Comparison of ENCODE assay signal across 21 cellular contexts in the genomic region with DNA sequence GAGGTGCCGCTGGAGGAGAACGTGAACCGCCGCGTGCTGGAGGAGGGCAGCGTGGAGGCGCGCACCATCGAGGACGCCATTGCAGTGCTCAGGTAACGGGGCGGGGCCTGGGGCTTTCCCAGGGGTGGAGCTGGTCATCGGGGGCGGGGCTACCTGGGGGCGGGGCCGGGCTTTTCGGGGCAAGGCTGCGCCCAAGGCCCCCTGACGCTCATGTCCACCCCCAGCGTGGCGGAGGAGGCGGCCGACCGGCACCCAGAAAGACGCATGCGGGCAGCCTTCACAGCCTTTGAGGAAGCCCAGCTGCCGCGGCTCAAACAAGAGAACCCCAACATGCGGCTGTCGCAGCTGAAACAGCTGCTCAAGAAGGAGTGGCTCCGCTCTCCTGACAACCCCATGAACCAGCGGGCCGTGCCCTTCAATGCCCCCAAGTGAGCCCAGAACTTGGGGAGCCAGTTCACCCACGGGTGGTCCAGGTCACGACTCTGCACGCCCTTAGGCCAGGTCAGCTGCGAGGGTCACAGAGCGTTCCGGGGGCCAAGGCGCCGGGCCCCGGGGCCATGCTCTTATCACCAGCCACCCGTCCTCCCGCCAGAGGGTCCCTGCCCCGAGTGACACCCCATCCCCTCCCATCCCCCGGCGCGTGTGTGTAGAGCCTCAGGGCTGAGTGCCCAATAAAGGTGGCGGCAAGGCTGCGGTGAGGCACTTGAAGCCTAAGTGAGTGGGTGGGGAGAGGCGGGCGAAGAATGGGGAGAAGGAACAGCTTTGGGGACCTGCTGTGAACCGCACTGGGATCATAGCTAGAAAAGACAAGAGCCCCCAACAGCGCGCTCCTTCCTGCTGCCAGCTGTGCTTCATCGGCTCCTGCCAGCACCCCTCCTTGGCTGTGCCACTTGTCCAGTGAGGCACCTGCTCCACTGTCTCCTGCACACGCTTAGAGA. TPM values are rescaled to one million over a fixed set of nuclear protein-coding genes. Genes with fewer than 3 reads are reported as not detected.
DNase-seq lines count a peak whose midpoint lies in the region; FAIRE-seq and TF ChIP-seq lines count a peak whose summit lies in the region.
"Had no signal": no experiment of that assay in that cellular context is flagged by ENCODE, and none has a peak within 500 bp of the region (broad histone marks: within the 10 kb centered on the region; RNA-seq: fewer than 3 reads in every experiment).

No MANE protein-coding gene starts in this region.

- H3K27me3 ChIP-seq in H7 (ENCODE audit: control insufficient read depth, insufficient read depth, low read length) (no peaks in the 10 kb centered on the region; the same call in 1 of the 2 replicates), endothelial cell of umbilical vein (ENCODE audit: control insufficient read depth in 2 of 2, insufficient read depth in 2 of 2, low read length in 2 of 2) (peaks cover 0 to under 1% of the 10 kb centered on the region in 2 experiments), sigmoid colon (peaks cover 0 to 2% (median 0%) of the 10 kb centered on the region in 3 donors), hepatocyte (no peaks in the 10 kb centered on the region)
- H3K27me3 ChIP-seq: gastrocnemius medialis had no signal

- H3K36me3 ChIP-seq in H7 (replicated peaks; ENCODE audit: control insufficient read depth, insufficient read depth, low read length) (peaks cover 2% of the 10 kb centered on the region), OCI-LY7 (ENCODE audit: insufficient read depth, low read length) (peaks cover 44% of the 10 kb centered on the region), endothelial cell of umbilical vein (ENCODE audit: control insufficient read depth in 2 of 2, extremely low read depth in 1 of 2, insufficient read depth in 2 of 2, low read length in 2 of 2) (peaks cover 3 to 9% of the 10 kb centered on the region in 2 experiments), sigmoid colon (peaks cover 0 to 29% (median 5%) of the 10 kb centered on the region in 4 donors), hepatocyte (replicated peaks; ENCODE audit: insufficient read depth, low read depth) (no peaks in the 10 kb centered on the region)

- TF ChIP-seq CTCF in OCI-LY7 (conservative IDR thresholded peaks at IDR 0.05; ENCODE audit: low read length) = no peak
- TF ChIP-seq CTCF in endothelial cell of umbilical vein (IDR thresholded peaks at IDR 0.05; ENCODE audit: extremely low read depth in 1 of 2, insufficient read depth in 1 of 2, low read depth in 1 of 2, low read length in 2 of 2) = no peak
- no peak for TF ChIP-seq CTCF in sigmoid colon (IDR thresholded peaks at IDR 0.05)
- no peak for TF ChIP-seq CTCF in hepatocyte (IDR thresholded peaks at IDR 0.05; ENCODE audit: poor library complexity)

- BruUV-seq in OCI-LY7 (replicated peaks; lab: Mats Ljungman, UMichigan) (TSS peak; percentile 98), endothelial cell of umbilical vein (replicated peaks; lab: Mats Ljungman, UMichigan) (TSS peak; percentile 86)

- H3K4me2 ChIP-seq in OCI-LY7 (ENCODE audit: low read length) (no peak overlapping the region), endothelial cell of umbilical vein (ENCODE audit: insufficient read depth, low read length) (no peak overlapping the region), hepatocyte (no peak overlapping the region)
- H3K4me2 ChIP-seq: BLaER1 treated with 17β-estradiol and CSF1 and Interleukin-3, amounts not matched to agents 10 nM and 100 nM had no signal

- DNase-seq in H7 (peak; percentile 95), OCI-LY7 (ENCODE audit: low spot score) (no peak), endothelial cell of umbilical vein (ENCODE audit: low read depth, low spot score) (no peak), sigmoid colon (no peak), T-helper 9 cell (no peak), hepatocyte (ENCODE audit: low spot score) (no peak)
- no peak for DNase-seq in activated CD4-positive, alpha-beta T cell treated with anti-CD3 and anti-CD28 coated beads, Interleukin-2, amount 10 ng/mL, durations not matched to agents 7 days and 5 days
- DNase-seq: activated CD8-positive, alpha-beta T cell treated with anti-CD3 and anti-CD28 coated beads, Interleukin-2, amount 10 ng/mL, durations not matched to agents 7 days and 5 days; activated T-cell treated with anti-CD3 and anti-CD28 coated beads, Interleukin-2, amount 50 U/mL, for 48 hours; gastrocnemius medialis; GDM1; left lung; NCI-H146; stimulated activated CD4-positive, alpha-beta T cell treated with anti-CD3 and anti-CD28 coated beads, Interleukin-2, amount 100 ng/mL, for 48 hours; WERI-Rb-1 had no signal

- no peak for FAIRE-seq in endothelial cell of umbilical vein (lab: Jason Lieb, UNC)
- FAIRE-seq: GM12891, HTR-8/SVneo had no signal

- H2AFZ ChIP-seq in OCI-LY7 (ENCODE audit: low read length) (no peak overlapping the region), endothelial cell of umbilical vein (ENCODE audit: low read depth, low read length) (no peak overlapping the region), hepatocyte (no peak overlapping the region)

- dilution Hi-C loops in endothelial cell of umbilical vein (cut with MboI; ENCODE audit: extremely low pct_ligation_motif_present, low sequenced_read_pairs) = no loop called here

- peaks cover 19% of the 10 kb centered on the region for H3K4me1 Mint-ChIP-seq in activated CD4-positive, alpha-beta T cell treated with anti-CD3 and anti-CD28 coated beads, Interleukin-2, amount 10 ng/mL, durations not matched to agents 7 days and 5 days

- H3K27ac ChIP-seq in OCI-LY7 (ENCODE audit: low read depth, low read length, poor library complexity, severe bottlenecking) = no peak overlapping the region
- no peak overlapping the region for H3K27ac ChIP-seq in endothelial cell of umbilical vein (ENCODE audit: insufficient read depth, low read depth, low read length)
- peak overlapping the region in 3 of 4 donors; percentile 5 to 55 (median 49) for H3K27ac ChIP-seq in sigmoid colon
- H3K27ac ChIP-seq in hepatocyte = no peak overlapping the region
- H3K27ac ChIP-seq: BLaER1 treated with 17β-estradiol and CSF1 and Interleukin-3, amounts not matched to agents 10 nM and 100 nM; gastrocnemius medialis; left lung; neutrophil; WERI-Rb-1 had no signal

- no peaks in the 10 kb centered on the region for H3K9me3 Mint-ChIP-seq in activated CD4-positive, alpha-beta T cell treated with anti-CD3 and anti-CD28 coated beads, Interleukin-2, amount 10 ng/mL, durations not matched to agents 7 days and 5 days
- H3K9me3 Mint-ChIP-seq: activated naive CD4-positive, alpha-beta T cell treated with anti-CD3 and anti-CD28 coated beads, Interleukin-2, amount 50 U/mL, for 24 hours had no signal

- H3K9me2 ChIP-seq in OCI-LY7 (ENCODE audit: insufficient read depth, low read length) (no peaks in the 10 kb centered on the region), hepatocyte (replicated peaks; ENCODE audit: insufficient read depth) (no peaks in the 10 kb centered on the region)

- no peak overlapping the region for H3K27ac Mint-ChIP-seq in activated CD4-positive, alpha-beta T cell treated with anti-CD3 and anti-CD28 coated beads, Interleukin-2, amount 10 ng/mL, durations not matched to agents 7 days and 5 days
- H3K27ac Mint-ChIP-seq: activated CD8-positive, alpha-beta T cell treated with anti-CD3 and anti-CD28 coated beads, Interleukin-2, amount 10 ng/mL, durations not matched to agents 7 days and 5 days; activated naive CD4-positive, alpha-beta T cell treated with anti-CD3 and anti-CD28 coated beads, Interleukin-2, amount 50 U/mL, for 24 hours had no signal

- no peak overlapping the region for H3K4me3 Mint-ChIP-seq in activated CD4-positive, alpha-beta T cell treated with anti-CD3 and anti-CD28 coated beads, Interleukin-2, amount 10 ng/mL, durations not matched to agents 7 days and 5 days
- H3K4me3 Mint-ChIP-seq: activated CD8-positive, alpha-beta T cell treated with anti-CD3 and anti-CD28 coated beads, Interleukin-2, amount 10 ng/mL, durations not matched to agents 7 days and 5 days; activated naive CD4-positive, alpha-beta T cell treated with anti-CD3 and anti-CD28 coated beads, Interleukin-2, amount 50 U/mL, for 24 hours had no signal

- POLR2A ChIA-PET in OCI-LY7 (lab: Charles Lee) = interaction anchor here (0.6 kb wide), 1 partner anchor 11 kb away, joined by 3 read pairs; no protein-coding TSS in a partner anchor
- POLR2A ChIA-PET in endothelial cell of umbilical vein (lab: Charles Lee) = interaction anchor here (0.5 kb wide), 1 partner anchor 122 kb away, joined by 3 read pairs; no protein-coding TSS in a partner anchor
- POLR2A ChIA-PET in activated CD4-positive, alpha-beta T cell treated with anti-CD3 and anti-CD28 coated beads, Interleukin-2, amount 10 ng/mL, durations not matched to agents 7 days and 5 days (lab: Charles Lee) = no interaction called here

- H4K20me1 ChIP-seq in OCI-LY7 (ENCODE audit: insufficient read depth, low read length) (no peaks in the 10 kb centered on the region), endothelial cell of umbilical vein (replicated peaks; ENCODE audit: control insufficient read depth, extremely low read depth, insufficient read depth, low read length) (no peaks in the 10 kb centered on the region), hepatocyte (ENCODE audit: insufficient read depth, poor library complexity, severe bottlenecking) (no peaks in the 10 kb centered on the region)

- intact Hi-C loops in OCI-LY7 (cut with micrococcal nuclease; ENCODE audit: unreplicated experiment) (loop anchor here (10.0 kb wide), 1 partner anchor 151 kb away; a partner anchor contains a TSS), endothelial cell of umbilical vein (cut with micrococcal nuclease) (no loop called here), sigmoid colon (cut with DNase I) (no loop called here)

- CTCF ChIA-PET in OCI-LY7 (lab: Charles Lee; ENCODE audit: unreplicated experiment) = interaction anchor here (0.6 kb wide), 1 partner anchor 357 kb away, joined by 3 read pairs; no protein-coding TSS in a partner anchor
- CTCF ChIA-PET in endothelial cell of umbilical vein (lab: Charles Lee) = interaction anchor here (1.1 to 3.0 kb wide), 4 partner anchors 11 to 54 kb away, joined by 3 to 26 read pairs (median 4); a partner anchor contains a TSS
- CTCF ChIA-PET in activated CD4-positive, alpha-beta T cell treated with anti-CD3 and anti-CD28 coated beads, Interleukin-2, amount 10 ng/mL, durations not matched to agents 7 days and 5 days (lab: Charles Lee) = interaction anchor here (1.2 to 6.8 kb wide), 3 partner anchors 10 to 84 kb away, joined by 3 to 44 read pairs (median 5); a partner anchor contains a TSS

- no peak for TF ChIP-seq EP300 in sigmoid colon (IDR thresholded peaks at IDR 0.05)

- no peak for TF ChIP-seq POLR2A in endothelial cell of umbilical vein (IDR thresholded peaks at IDR 0.05; ENCODE audit: low read depth, low read length)
- TF ChIP-seq POLR2A in sigmoid colon (IDR thresholded peaks at IDR 0.05) = no peak

- H3K4me1 ChIP-seq in OCI-LY7 (ENCODE audit: insufficient read depth, low read length, poor library complexity, severe bottlenecking) (peaks cover 13% of the 10 kb centered on the region), endothelial cell of umbilical vein (ENCODE audit: control insufficient read depth, extremely low read depth, insufficient read depth, low read length) (peaks cover 4% of the 10 kb centered on the region), sigmoid colon (peaks cover 0 to 29% (median 27%) of the 10 kb centered on the region in 4 donors), hepatocyte (ENCODE audit: insufficient read depth) (peaks cover 5% of the 10 kb centered on the region)

- H3K9me3 ChIP-seq in OCI-LY7 (ENCODE audit: low read length) (no peaks in the 10 kb centered on the region), endothelial cell of umbilical vein (replicated peaks; ENCODE audit: control insufficient read depth, insufficient read depth, low read length) (no peaks in the 10 kb centered on the region), sigmoid colon (no peaks in the 10 kb centered on the region), hepatocyte (ENCODE audit: low read depth) (no peaks in the 10 kb centered on the region)
- H3K9me3 ChIP-seq: BLaER1 treated with 17β-estradiol and CSF1 and Interleukin-3, amounts not matched to agents 10 nM and 100 nM; gastrocnemius medialis; left lung; neutrophil had no signal

- H3K4me3 ChIP-seq in H7 (ENCODE audit: insufficient read depth, low read depth, low read length) = peak overlapping the region; percentile 46
- no peak overlapping the region for H3K4me3 ChIP-seq in OCI-LY7 (ENCODE audit: low read depth, low read length, poor library complexity, severe bottlenecking)
- no peak overlapping the region for H3K4me3 ChIP-seq in endothelial cell of umbilical vein (replicated peaks in 1 of 3; ENCODE audit: insufficient read depth in 1 of 3, low read depth in 1 of 3, low read length in 3 of 3)
- no peak overlapping the region for H3K4me3 ChIP-seq in sigmoid colon
- no peak overlapping the region for H3K4me3 ChIP-seq in hepatocyte
- H3K4me3 ChIP-seq: BLaER1 treated with 17β-estradiol and CSF1 and Interleukin-3, amounts not matched to agents 10 nM and 100 nM; gastrocnemius medialis; left lung had no signal

- H3K79me2 ChIP-seq in OCI-LY7 (ENCODE audit: insufficient read depth, low read depth, low read length) = no peaks in the 10 kb centered on the region
- H3K79me2 ChIP-seq in endothelial cell of umbilical vein (ENCODE audit: control insufficient read depth, insufficient read depth, low read length) = no peaks in the 10 kb centered on the region
- H3K79me2 ChIP-seq in hepatocyte = no peaks in the 10 kb centered on the region

- H3K27me3 Mint-ChIP-seq in activated CD4-positive, alpha-beta T cell treated with anti-CD3 and anti-CD28 coated beads, Interleukin-2, amount 10 ng/mL, durations not matched to agents 7 days and 5 days = no peaks in the 10 kb centered on the region
- H3K27me3 Mint-ChIP-seq: activated naive CD4-positive, alpha-beta T cell treated with anti-CD3 and anti-CD28 coated beads, Interleukin-2, amount 50 U/mL, for 24 hours had no signal

- H3K9me1 ChIP-seq in endothelial cell of umbilical vein (replicated peaks; ENCODE audit: control insufficient read depth, extremely low read depth, insufficient read depth, low read length) = no peaks in the 10 kb centered on the region

- no peak overlapping the region for H3K9ac ChIP-seq in endothelial cell of umbilical vein (replicated peaks; ENCODE audit: extremely low read depth, insufficient read depth, low read length)

- H3K36me3 Mint-ChIP-seq in activated CD4-positive, alpha-beta T cell treated with anti-CD3 and anti-CD28 coated beads, Interleukin-2, amount 10 ng/mL, durations not matched to agents 7 days and 5 days (ENCODE audit: low read depth) = peaks cover 4% of the 10 kb centered on the region
- H3K36me3 Mint-ChIP-seq: activated naive CD4-positive, alpha-beta T cell treated with anti-CD3 and anti-CD28 coated beads, Interleukin-2, amount 50 U/mL, for 24 hours had no signal

- 85 to 88% methylated on average over 57 of the region's 57 CpGs for WGBS in sigmoid colon, 2 donors
- 93% methylated on average over 41 of the region's 57 CpGs for WGBS in hepatocyte (ENCODE audit: low lambda C conversion rate, missing lambda C conversion rate)

RNA-seq across cellular contexts. Expression of a gene that starts 10.7 kb away (rescaled TPM):
- total RNA-seq in H7 (2014; rRNA removed; shearing (Covaris generic)) = 39.7 and 55.4 TPM in 2 replicates
- 57.5 and 68.2 TPM in 2 replicates for total RNA-seq in OCI-LY7 (2014; rRNA removed; shearing (Covaris generic))
- 86.8 and 106 TPM in 2 replicates for total RNA-seq in OCI-LY7 (2022)
- 115 and 123 TPM in 2 replicates for total RNA-seq in endothelial cell of umbilical vein
- polyA plus RNA-seq in endothelial cell of umbilical vein = 101 and 128 TPM in 2 replicates
- 76.7 and 119 TPM in 2 replicates for polyA plus RNA-seq in endothelial cell of umbilical vein (2011; cell fraction: cytosol; rRNA removed)
- polyA plus RNA-seq in endothelial cell of umbilical vein (2011; cell fraction: nucleus; rRNA removed) = 41.4 and 51.7 TPM in 2 replicates
- 85.4 and 149 TPM in 2 replicates for polyA plus RNA-seq in endothelial cell of umbilical vein (2012)
- 8.9 and 11.6 TPM in 2 replicates for polyA minus RNA-seq in endothelial cell of umbilical vein
- 32.0 TPM for polyA minus RNA-seq in endothelial cell of umbilical vein (2011; cell fraction: cytosol; rRNA and poly(A)+ RNA removed)
- 3.8 and 14.5 TPM in 2 replicates for polyA minus RNA-seq in endothelial cell of umbilical vein (2011; cell fraction: nucleus; rRNA and poly(A)+ RNA removed)
- 10 to 100 TPM; 52.8 to 86.4 (median 73.1) TPM for total RNA-seq in sigmoid colon
- 100 to 1,000 TPM in 1 of 3 donors, 10 to 100 TPM in 2; 72.8 to 126 (median 99.1) TPM for polyA plus RNA-seq in sigmoid colon
- 19.4 and 25.4 TPM in 2 replicates for total RNA-seq in hepatocyte
- polyA plus RNA-seq in hepatocyte = 97.7 and 105 TPM in 2 replicates
- total RNA-seq in activated CD4-positive, alpha-beta T cell treated with anti-CD3 and anti-CD28 coated beads, Interleukin-2, amount 10 ng/mL, durations not matched to agents 7 days and 5 days = 10 to 100 TPM; 59.2 to 64.7 TPM

RNA-seq across cellular contexts. Expression of a gene that starts 23.4 kb away (rescaled TPM):
- 4.3 and 7.4 TPM in 2 replicates for total RNA-seq in H7 (2014; rRNA removed; shearing (Covaris generic))
- 0.51 and 1.1 TPM in 2 replicates for total RNA-seq in OCI-LY7 (2014; rRNA removed; shearing (Covaris generic))
- total RNA-seq in OCI-LY7 (2022) (0.57 and 0.61 TPM in 2 replicates), endothelial cell of umbilical vein (0.32 and 0.80 TPM in 2 replicates), sigmoid colon (under 1 TPM in 2 of 4 donors, not detected in 2; 0.33 to 0.55 TPM), hepatocyte (2.4 and 3.3 TPM in 2 replicates)
- polyA plus RNA-seq in endothelial cell of umbilical vein (0.18 TPM in 2 replicates), sigmoid colon (under 1 TPM in 1 of 3 donors, not detected in 2; 0.17 TPM), hepatocyte (3.2 and 3.3 TPM in 2 replicates)
- 0.13 TPM in 2 replicates for polyA plus RNA-seq in endothelial cell of umbilical vein (2011; cell fraction: cytosol; rRNA removed)
- not detected in 2 replicates for polyA plus RNA-seq in endothelial cell of umbilical vein (2011; cell fraction: nucleus; rRNA removed)
- 0.40 and 0.93 TPM in 2 replicates for polyA plus RNA-seq in endothelial cell of umbilical vein (2012)
- polyA minus RNA-seq in endothelial cell of umbilical vein = 0.41 TPM in 1 of 2 replicates, not detected in the other
- polyA minus RNA-seq in endothelial cell of umbilical vein (2011; cell fraction: cytosol; rRNA and poly(A)+ RNA removed) = 2.6 TPM
- not detected in 2 replicates for polyA minus RNA-seq in endothelial cell of umbilical vein (2011; cell fraction: nucleus; rRNA and poly(A)+ RNA removed)
- not detected for total RNA-seq in activated CD4-positive, alpha-beta T cell treated with anti-CD3 and anti-CD28 coated beads, Interleukin-2, amount 10 ng/mL, durations not matched to agents 7 days and 5 days
- total RNA-seq: activated CD8-positive, alpha-beta T cell treated with anti-CD3 and anti-CD28 coated beads, Interleukin-2, amount 10 ng/mL, durations not matched to agents 7 days and 5 days; gastrocnemius medialis; Right ventricle myocardium inferior had no signal

Comparison
In these comparisons a context has a peak if more than half of its experiments do, and no peak if none do; other contexts are left out.
1. H3K27ac ChIP-seq: peak in sigmoid colon (3 of 4); none in OCI-LY7 (single experiment), endothelial cell of umbilical vein (single experiment) and hepatocyte (single experiment).